Comparison of ENCODE assay signal across 15 cellular contexts in genomic region chr1:53330819-53331218, GRCh38. TPM values are rescaled to one million over a fixed set of nuclear protein-coding genes. Genes with fewer than 3 reads are reported as not detected.
DNase-seq lines count a peak whose midpoint lies in the region; ATAC-seq and TF ChIP-seq lines count a peak whose summit lies in the region.
"Had no signal": no experiment of that assay in that cellular context is flagged by ENCODE, and none has a peak within 500 bp of the region (broad histone marks: within the 10 kb centered on the region; RNA-seq: fewer than 3 reads in every experiment).

No MANE protein-coding gene starts in this region.

- H3K27ac Mint-ChIP-seq in type B pancreatic cell, result peak overlapping the region; percentile 11
- H3K27ac Mint-ChIP-seq: activated CD4-positive, alpha-beta memory T cell treated with anti-CD3 and anti-CD28 coated beads, Interleukin-2, amount 10 ng/mL, durations not matched to agents 7 days and 5 days; activated naive CD8-positive, alpha-beta T cell had no signal

- no peak for TF ChIP-seq CTCF in left ventricle myocardium inferior (IDR thresholded peaks at IDR 0.05; ENCODE audit: borderline replicate concordance)
- no peak for TF ChIP-seq CTCF in left lung (IDR thresholded peaks at IDR 0.05)
- TF ChIP-seq CTCF in type B pancreatic cell (conservative IDR thresholded peaks at IDR 0.05), result no peak

- H3K4me1 Mint-ChIP-seq in type B pancreatic cell (ENCODE audit: unreplicated experiment), result peaks cover 8% of the 10 kb centered on the region

- H3K9me3 ChIP-seq in left ventricle myocardium inferior (replicated peaks) (no peaks in the 10 kb centered on the region), left lung (no peaks in the 10 kb centered on the region)
- H3K9me3 ChIP-seq: psoas muscle had no signal

- H3K4me3 Mint-ChIP-seq in type B pancreatic cell, result no peak overlapping the region
- H3K4me3 Mint-ChIP-seq: activated CD4-positive, alpha-beta memory T cell treated with anti-CD3 and anti-CD28 coated beads, Interleukin-2, amount 10 ng/mL, durations not matched to agents 7 days and 5 days; activated naive CD8-positive, alpha-beta T cell had no signal

- DNase-seq in cardiac septum (ENCODE audit: low spot score) (peak; percentile 75), left ventricle myocardium inferior (no peak), SKM-1 treated with dmso at 0.1 percent for 144 hours (lab: John Stamatoyannopoulos, UW; ENCODE audit: unreplicated experiment) (peak; percentile 26), left lung (peak; percentile 49 to 72), type B pancreatic cell (ENCODE audit: extremely low spot score, unreplicated experiment) (peak; percentile 62)
- DNase-seq: activated CD4-positive, alpha-beta memory T cell treated with anti-CD3 and anti-CD28 coated beads, Interleukin-2, amount 10 ng/mL, durations not matched to agents 7 days and 5 days; DMS 273 treated with DMSO at 0.1 percent for 48 hours; hypothalamus; NK-92 treated with Interleukin-12 subunit alpha and Interleukin-12 subunit beta, amount 100 ng/mL, for 24 hours; psoas muscle; SHP77 treated with DMSO at 0.1 percent for 48 hours had no signal

- peaks cover 19% of the 10 kb centered on the region for H3K27me3 Mint-ChIP-seq in type B pancreatic cell
- H3K27me3 Mint-ChIP-seq: activated CD4-positive, alpha-beta memory T cell treated with anti-CD3 and anti-CD28 coated beads, Interleukin-2, amount 10 ng/mL, durations not matched to agents 7 days and 5 days; activated naive CD8-positive, alpha-beta T cell had no signal

- H3K4me1 ChIP-seq in left ventricle myocardium inferior, result peaks cover 18% of the 10 kb centered on the region
- H3K4me1 ChIP-seq in left lung, result peaks cover 8 to 24% of the 10 kb centered on the region in 2 donors

- no peak overlapping the region for H3K4me3 ChIP-seq in left ventricle myocardium inferior
- H3K4me3 ChIP-seq in left lung, result no peak overlapping the region
- H3K4me3 ChIP-seq: psoas muscle had no signal

- H3K36me3 Mint-ChIP-seq in type B pancreatic cell, result no peaks in the 10 kb centered on the region
- H3K36me3 Mint-ChIP-seq: activated naive CD8-positive, alpha-beta T cell had no signal

- ATAC-seq in left lung, result no peak
- ATAC-seq in HG02678 (IDR thresholded peaks at IDR 0.05; ENCODE audit: unreplicated experiment), result no peak
- no peak for ATAC-seq in GM19397 (IDR thresholded peaks at IDR 0.05; ENCODE audit: unreplicated experiment)
- ATAC-seq in GM21381 (IDR thresholded peaks at IDR 0.05; ENCODE audit: unreplicated experiment), result no peak
- ATAC-seq: psoas muscle had no signal

- no peaks in the 10 kb centered on the region for H3K36me3 ChIP-seq in left ventricle myocardium inferior
- H3K36me3 ChIP-seq in left lung, result no peaks in the 10 kb centered on the region

- no peaks in the 10 kb centered on the region for H3K9me3 Mint-ChIP-seq in type B pancreatic cell
- H3K9me3 Mint-ChIP-seq: activated CD4-positive, alpha-beta memory T cell treated with anti-CD3 and anti-CD28 coated beads, Interleukin-2, amount 10 ng/mL, durations not matched to agents 7 days and 5 days had no signal

- intact Hi-C loops in cardiac septum (cut with DNase I), result no loop called here
- intact Hi-C loops in left ventricle myocardium inferior (cut with micrococcal nuclease), result no loop called here
- intact Hi-C loops in left lung (cut with DNase I), result no loop called here

- H3K27ac ChIP-seq in left ventricle myocardium inferior (replicated peaks), result no peak overlapping the region
- no peak overlapping the region for H3K27ac ChIP-seq in left lung
- H3K27ac ChIP-seq: psoas muscle had no signal

- H3K27me3 ChIP-seq in left ventricle myocardium inferior (ENCODE audit: low read depth) (peaks cover 23% of the 10 kb centered on the region), left lung (peaks cover 0 to 33% of the 10 kb centered on the region in 2 donors)

RNA-seq across cellular contexts. Expression of gene LRP8, which starts 2.9 kb away (rescaled TPM):
- total RNA-seq in cardiac septum (2.3 TPM), left ventricle myocardium inferior (1.8 TPM), left lung (10 to 100 TPM in 1 of 2 donors, 1 to 10 TPM in 1; 7.6 to 36.6 TPM), type B pancreatic cell (ENCODE audit: low replicate concordance) (7.1 and 16.5 TPM in 2 replicates)
